15 cellular contexts compared by ENCODE assay signal in the genomic region with DNA sequence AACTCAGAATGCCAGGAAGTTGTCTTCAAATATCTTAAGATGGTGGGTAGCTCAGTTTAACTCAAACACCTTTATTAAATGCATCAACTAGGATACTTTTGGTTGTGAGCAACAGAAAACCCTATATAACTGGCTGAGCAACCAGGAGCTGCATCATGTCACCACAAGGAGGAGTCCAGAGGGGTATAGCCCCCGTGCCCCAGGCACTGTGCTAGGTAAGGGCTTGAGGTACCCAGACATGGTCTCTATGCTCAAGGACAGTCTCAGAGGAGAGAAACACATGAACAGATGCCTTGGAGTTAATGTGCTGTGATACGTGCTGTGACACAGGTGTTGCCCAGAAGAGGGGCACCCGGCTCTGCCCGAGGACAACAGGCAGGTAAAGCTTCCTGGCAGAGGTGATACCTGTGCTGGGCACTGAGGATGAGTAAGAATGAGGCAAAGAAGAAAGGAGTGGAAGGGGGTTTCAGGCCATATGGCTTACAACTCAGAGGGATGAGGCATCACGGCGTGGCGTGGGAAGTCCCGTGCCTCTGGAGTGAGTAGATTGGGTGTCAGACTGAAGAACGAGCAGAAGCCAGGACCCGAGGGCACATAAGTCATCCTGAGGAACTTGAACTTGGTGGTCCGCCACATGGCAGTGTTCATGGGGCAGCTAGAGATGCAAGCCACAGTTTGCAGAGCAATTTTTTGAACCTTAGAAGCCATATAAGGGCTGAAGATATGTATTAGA. TPM values are rescaled to one million over a fixed set of nuclear protein-coding genes. Genes with fewer than 3 reads are reported as not detected.
A peak's percentile ranks its signal among the peaks of the same experiment; 100 is the strongest.
DNase-seq lines count a peak whose midpoint lies in the region; ATAC-seq and TF ChIP-seq lines count a peak whose summit lies in the region.
"Had no signal": no experiment of that assay in that cellular context is flagged by ENCODE, and none has a peak within 500 bp of the region (broad histone marks: within the 10 kb centered on the region; RNA-seq: fewer than 3 reads in every experiment).

No MANE protein-coding gene starts in this region.

- H3K79me2 ChIP-seq in OCI-LY1 (ENCODE audit: insufficient read depth, low read length), result no peaks in the 10 kb centered on the region

- H2AFZ ChIP-seq in OCI-LY1 (ENCODE audit: low read length), result no peak overlapping the region

- no peaks in the 10 kb centered on the region for H3K9me3 ChIP-seq in OCI-LY1 (ENCODE audit: low read length)
- peaks cover 8% of the 10 kb centered on the region for H3K9me3 ChIP-seq in endodermal cell (ENCODE audit: control insufficient read depth, low read length)
- H3K9me3 ChIP-seq: ascending aorta, ovary, suprapubic skin had no signal

- H3K36me3 Mint-ChIP-seq in endodermal cell (ENCODE audit: low read depth), result no peaks in the 10 kb centered on the region
- H3K36me3 Mint-ChIP-seq: CD8-positive, alpha-beta T cell had no signal

- H3K27ac ChIP-seq in OCI-LY1 (ENCODE audit: low read depth, low read length, poor library complexity, severe bottlenecking) (no peak overlapping the region), endodermal cell (ENCODE audit: low read depth, low read length) (no peak overlapping the region)
- H3K27ac ChIP-seq: ascending aorta, ovary, skin epidermis, suprapubic skin had no signal

- peak; percentile 28; the same call in 1 of the 2 replicates for TF ChIP-seq CTCF in OCI-LY1 (IDR thresholded peaks at IDR 0.05; ENCODE audit: low read length)
- peak; percentile 52 for TF ChIP-seq CTCF in endodermal cell (conservative IDR thresholded peaks at IDR 0.05)
- no peak for TF ChIP-seq CTCF in GM10266 (IDR thresholded peaks at IDR 0.05; ENCODE audit: control insufficient read depth, insufficient read depth, low read depth, missing control alignments)

- H3K27ac Mint-ChIP-seq in endodermal cell, result no peak overlapping the region
- H3K27ac Mint-ChIP-seq: CD8-positive, alpha-beta T cell; immature natural killer cell had no signal

- DNase-seq in activated CD4-positive, CD25-positive, alpha-beta regulatory T cell (lab: John Stamatoyannopoulos, UW), result no peak
- DNase-seq in EH (ENCODE audit: low read depth) (peak; percentile 87), endodermal cell (peak; percentile 31), GM10266 (ENCODE audit: extremely low spot score) (no peak)
- no peak for DNase-seq in stimulated activated naive CD4-positive, alpha-beta T cell treated with Interleukin-2 at 50 U/mL for 16 hours (lab: John Stamatoyannopoulos, UW)
- DNase-seq: CD8-positive, alpha-beta T cell; immature natural killer cell; NCI-H2029 treated with DMSO at 0.1 percent for 48 hours; ovary had no signal

- H3K9ac ChIP-seq in OCI-LY1 (ENCODE audit: low read length) (no peak overlapping the region), endodermal cell (ENCODE audit: extremely low read depth, low read length, poor library complexity, severe bottlenecking) (no peak overlapping the region)

- no peaks in the 10 kb centered on the region for H3K36me3 ChIP-seq in OCI-LY1 (ENCODE audit: insufficient read depth, low read length)
- H3K36me3 ChIP-seq in endodermal cell (ENCODE audit: control insufficient read depth, insufficient read depth, low read length), result no peaks in the 10 kb centered on the region
- H3K36me3 ChIP-seq: ascending aorta, ovary, suprapubic skin had no signal

- H3K4me3 ChIP-seq in OCI-LY1 (ENCODE audit: low read depth, low read length, poor library complexity, severe bottlenecking) (no peak overlapping the region), endodermal cell (ENCODE audit: low read length) (no peak overlapping the region)
- H3K4me3 ChIP-seq: ascending aorta, ovary, skin epidermis, suprapubic skin had no signal

- no peaks in the 10 kb centered on the region for H3F3A ChIP-seq in OCI-LY1 (ENCODE audit: insufficient read depth, low read length)

- H3K9me2 ChIP-seq in OCI-LY1 (ENCODE audit: low read depth, low read length), result no peaks in the 10 kb centered on the region

- peaks cover 13% of the 10 kb centered on the region for H3K9me3 Mint-ChIP-seq in endodermal cell
- H3K9me3 Mint-ChIP-seq: immature natural killer cell had no signal

- H3K4me1 Mint-ChIP-seq in endodermal cell, result no peaks in the 10 kb centered on the region

- H4K20me1 ChIP-seq in OCI-LY1 (ENCODE audit: insufficient read depth, low read length), result no peaks in the 10 kb centered on the region

- no peak overlapping the region for H3K4me2 ChIP-seq in OCI-LY1 (ENCODE audit: low read length)

- H3K27me3 ChIP-seq in OCI-LY1 (ENCODE audit: insufficient read depth, low read length) (no peaks in the 10 kb centered on the region), endodermal cell (ENCODE audit: control insufficient read depth, insufficient read depth, low read length, poor library complexity, severe bottlenecking) (no peaks in the 10 kb centered on the region)
- H3K27me3 ChIP-seq: ascending aorta, ovary, suprapubic skin had no signal

- H3K4me3 Mint-ChIP-seq in endodermal cell, result no peak overlapping the region
- H3K4me3 Mint-ChIP-seq: CD8-positive, alpha-beta T cell; immature natural killer cell had no signal

- ATAC-seq in activated CD4-positive, CD25-positive, alpha-beta regulatory T cell treated with anti-CD3 and anti-CD28 coated beads, Interleukin-2, amount 50 U/mL, for 24 hours, result peak; percentile 75 to 78
- no peak for ATAC-seq in GM21381 (IDR thresholded peaks at IDR 0.05; ENCODE audit: unreplicated experiment)
- ATAC-seq: CD8-positive, alpha-beta T cell had no signal

- WGBS in endodermal cell (ENCODE audit: insufficient coverage in 1 of 2, insufficient read length in 1 of 2), 2 experiments, result 92 to 95% methylated on average over 11 of the region's 11 CpGs

- H3K4me1 ChIP-seq in OCI-LY1 (ENCODE audit: insufficient read depth, low read length, severe bottlenecking) (no peaks in the 10 kb centered on the region), endodermal cell (ENCODE audit: control insufficient read depth, insufficient read depth, low read length) (no peaks in the 10 kb centered on the region)
- H3K4me1 ChIP-seq: ascending aorta had no signal

- H3K27me3 Mint-ChIP-seq in endodermal cell (ENCODE audit: insufficient read depth), result peaks cover 8% of the 10 kb centered on the region

RNA-seq across cellular contexts. Expression of a gene that starts 32.0 kb away (rescaled TPM):
- total RNA-seq in endodermal cell, result 10 to 100 TPM; 41.4 to 48.4 TPM
- 49.7 TPM for polyA plus RNA-seq in endodermal cell (2013, experiment 1 of 2)
- polyA plus RNA-seq in endodermal cell (2013, experiment 2 of 2), result 46.8 TPM

Comparison
In these comparisons a context has a peak if more than half of its experiments do, and no peak if none do; other contexts are left out.
1. DNase-seq: peak in EH (single experiment) and endodermal cell (single experiment); none in activated CD4-positive, CD25-positive, alpha-beta regulatory T cell (0 of 4), GM10266 (single experiment) and stimulated activated naive CD4-positive, alpha-beta T cell treated with Interleukin-2 at 50 U/mL for 16 hours (single experiment).